ENCODE assay signal across 7 cellular contexts in genomic region chr4:68575636-68576035, GRCh38.
DNase-seq lines count a peak whose midpoint lies in the region; ATAC-seq and TF ChIP-seq lines count a peak whose summit lies in the region.
"Not testable (repeated sequence)": the region's sequence is repeated elsewhere in the genome, so short reads cannot be mapped to it uniquely, and the experiment has no call there.

No MANE protein-coding gene starts in this region.

- H3K4me2 ChIP-seq in MM.1S (ENCODE audit: low read depth, low read length), result not testable (repeated sequence)

- H3K4me1 ChIP-seq in MM.1S (ENCODE audit: low read length), result peaks cover 15% of the 10 kb centered on the region

- not testable (repeated sequence) for H3K36me3 ChIP-seq in MM.1S (replicated peaks; ENCODE audit: insufficient read depth, low read length)

- peak overlapping the region; percentile 56 to 85 for H3K4me3 Mint-ChIP-seq in stimulated activated naive B cell treated with anti-CD40 and anti-IgM and Interleukin-4, amounts not matched to agents 10 μg/mL and 1 μg/mL and 100 μg/mL, for 72 hours

- H3K9me3 Mint-ChIP-seq in stimulated activated naive B cell treated with anti-CD40 and anti-IgM and Interleukin-4, amounts not matched to agents 10 μg/mL and 1 μg/mL and 100 μg/mL, for 72 hours, result peaks cover 6 to 10% of the 10 kb centered on the region in 2 donors

- 0 out of 2 replicates have a peak overlapping the region, but pooled peaks have one; percentile 0 for H2AFZ ChIP-seq in MM.1S (ENCODE audit: low read length)

- peak; percentile 56 for DNase-seq in MM.1S
- DNase-seq in epithelial cell of prostate (ENCODE audit: low read depth, low spot score); stimulated activated naive B cell treated with anti-CD40 and anti-IgM and Interleukin-4, amounts not matched to agents 10 μg/mL and 1 μg/mL and 100 μg/mL, for 72 hours: not testable (repeated sequence)

- peaks cover 30% of the 10 kb centered on the region for H3K79me2 ChIP-seq in MM.1S (ENCODE audit: low read length)

- peak overlapping the region; percentile 93 for H3K27ac Mint-ChIP-seq in stimulated activated naive B cell treated with anti-CD40 and anti-IgM and Interleukin-4, amounts not matched to agents 10 μg/mL and 1 μg/mL and 100 μg/mL, for 72 hours

- not testable (repeated sequence) for H3K27me3 Mint-ChIP-seq in stimulated activated naive B cell treated with anti-CD40 and anti-IgM and Interleukin-4, amounts not matched to agents 10 μg/mL and 1 μg/mL and 100 μg/mL, for 72 hours

- not testable (repeated sequence) for TF ChIP-seq CTCF in GM12875 (IDR thresholded peaks at IDR 0.05; ENCODE audit: borderline replicate concordance, insufficient read depth, low read depth, low read length); MM.1S (IDR thresholded peaks at IDR 0.05; ENCODE audit: low read length)

- H3K9ac ChIP-seq in MM.1S (ENCODE audit: low read length), result not testable (repeated sequence)

- not testable (repeated sequence) for H3K27me3 ChIP-seq in MM.1S (replicated peaks; ENCODE audit: insufficient read depth, low read length)

- not testable (repeated sequence) for H3K9me3 ChIP-seq in MM.1S (replicated peaks; ENCODE audit: insufficient read depth, low read length)

- peak overlapping the region; percentile 76 for H3K4me3 ChIP-seq in GM12875 (ENCODE audit: low read depth, low read length)
- not testable (repeated sequence) for H3K4me3 ChIP-seq in MM.1S (ENCODE audit: low read length)

- peak; percentile 24 for ATAC-seq in GM18907 (IDR thresholded peaks at IDR 0.05; ENCODE audit: unreplicated experiment)
- ATAC-seq in GM21528 (IDR thresholded peaks at IDR 0.05; ENCODE audit: low FRiP score, unreplicated experiment), result peak; percentile 22
- peak; percentile 6 for ATAC-seq in HG03025 (IDR thresholded peaks at IDR 0.05; ENCODE audit: low FRiP score, unreplicated experiment)
- peak in 1 of 2 donors; percentile 20 for ATAC-seq in stimulated activated naive B cell treated with anti-CD40 and anti-IgM and Interleukin-4, amounts not matched to agents 10 μg/mL and 1 μg/mL and 100 μg/mL, for 72 hours (replicated peaks)

- not testable (repeated sequence) for H3K36me3 Mint-ChIP-seq in stimulated activated naive B cell treated with anti-CD40 and anti-IgM and Interleukin-4, amounts not matched to agents 10 μg/mL and 1 μg/mL and 100 μg/mL, for 72 hours

- not testable (repeated sequence) for H3K9me2 ChIP-seq in MM.1S (replicated peaks; ENCODE audit: insufficient read depth, low read length)

- H3F3A ChIP-seq in MM.1S (ENCODE audit: insufficient read depth, low read length), result peaks cover 19% of the 10 kb centered on the region

- peaks cover 26 to 27% of the 10 kb centered on the region in 2 donors for H3K4me1 Mint-ChIP-seq in stimulated activated naive B cell treated with anti-CD40 and anti-IgM and Interleukin-4, amounts not matched to agents 10 μg/mL and 1 μg/mL and 100 μg/mL, for 72 hours

- H3K27ac ChIP-seq in MM.1S (ENCODE audit: low read length), result not testable (repeated sequence)
- H3K27ac ChIP-seq in epithelial cell of prostate, result peak overlapping the region; percentile 66

- H4K20me1 ChIP-seq in MM.1S (ENCODE audit: insufficient read depth, low read length), result not testable (repeated sequence)
